ENCODE assay signal across 1 cellular context in genomic region chr19:47243776-47244547, GRCh38.
TF ChIP-seq lines count a peak whose summit lies in the region.

No MANE protein-coding gene starts in this region.

TF ChIP-seq in HEK293, 187 proteins besides CTCF, POLR2A, EP300 and RAD21 (continued from another document):
- TF ChIP-seq SP3 (tag by site-specific recombination; IDR thresholded peaks at IDR 0.05) (peak; percentile 79), ZNF701 (tag by site-specific recombination; IDR thresholded peaks at IDR 0.05) (0 out of 2 replicates have a peak, but pooled peaks have one; percentile 19), ZSCAN18 (tag by site-specific recombination; IDR thresholded peaks at IDR 0.05) (peak; percentile 89; the same call in 1 of the 2 replicates), ZBTB8A (tag by site-specific recombination; IDR thresholded peaks at IDR 0.05) (peak; percentile 89), GLIS2 (tag by site-specific recombination; IDR thresholded peaks at IDR 0.05) (peak; percentile 64), ZNF169 (tag by site-specific recombination; IDR thresholded peaks at IDR 0.05) (peak; percentile 86), ZBTB1 (tag by site-specific recombination; IDR thresholded peaks at IDR 0.05) (peak; percentile 13; the same call in 1 of the 2 replicates), GLIS1 (tag by site-specific recombination; IDR thresholded peaks at IDR 0.05) (peak; percentile 81), ZNF423 (tag by site-specific recombination; IDR thresholded peaks at IDR 0.05) (no peak), ZNF121 (tag by site-specific recombination; IDR thresholded peaks at IDR 0.05) (peak; percentile 92), ZBTB20 (tag by site-specific recombination; IDR thresholded peaks at IDR 0.05) (peak; percentile 65; the same call in 1 of the 2 replicates), ZNF48 (tag by site-specific recombination; IDR thresholded peaks at IDR 0.05) (0 out of 2 replicates have a peak, but pooled peaks have one; percentile 81), ZNF785 (tag by site-specific recombination; IDR thresholded peaks at IDR 0.05) (peak; percentile 86), RBAK (tag by site-specific recombination; IDR thresholded peaks at IDR 0.05) (no peak), ZNF791 (tag by site-specific recombination; IDR thresholded peaks at IDR 0.05) (peak; percentile 45; the same call in 1 of the 2 replicates), ZNF24 (tag by site-specific recombination; IDR thresholded peaks at IDR 0.05) (peak; percentile 98), ZNF580 (tag by site-specific recombination; IDR thresholded peaks at IDR 0.05) (peak; percentile 93), ZNF555 (tag by site-specific recombination; conservative IDR thresholded peaks at IDR 0.05) (no peak), ZNF560 (tag by site-specific recombination; IDR thresholded peaks at IDR 0.05; ENCODE audit: borderline replicate concordance) (no peak), ZNF146 (tag by site-specific recombination; IDR thresholded peaks at IDR 0.05) (peak; percentile 50)
